ENCODE assay signal across 8 cellular contexts in the genomic region with DNA sequence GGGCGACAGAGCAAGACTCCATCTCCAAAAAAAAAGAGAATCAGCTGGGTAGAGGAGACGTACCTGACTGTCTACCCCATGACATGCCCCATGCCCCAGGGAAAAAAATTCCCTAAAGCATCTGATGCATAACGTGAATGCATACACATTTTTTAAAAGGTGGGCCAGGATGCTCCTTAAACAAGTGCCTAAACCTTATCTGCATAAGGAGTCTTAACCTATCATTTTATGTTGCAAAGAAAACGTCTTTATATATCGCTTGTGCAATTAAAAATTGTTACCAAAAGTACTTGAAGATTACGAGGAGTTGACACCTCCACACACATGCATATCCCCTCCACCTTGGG.
DNase-seq lines count a peak whose midpoint lies in the region; ATAC-seq, FAIRE-seq and TF ChIP-seq lines count a peak whose summit lies in the region.
"Not testable (repeated sequence)": the region's sequence is repeated elsewhere in the genome, so short reads cannot be mapped to it uniquely, and the experiment has no call there.

No MANE protein-coding gene starts in this region.

- POLR2A ChIA-PET in activated CD4-positive, alpha-beta memory T cell treated with anti-CD3 and anti-CD28 coated beads for 36 hours (lab: Charles Lee) = not testable (repeated sequence)

- peaks cover 30% of the 10 kb centered on the region for H3K4me1 Mint-ChIP-seq in activated CD4-positive, alpha-beta memory T cell treated with anti-CD3 and anti-CD28 coated beads for 36 hours (ENCODE audit: low read depth)
- peaks cover 20% of the 10 kb centered on the region for H3K4me1 Mint-ChIP-seq in endothelial cell (ENCODE audit: unreplicated experiment)

- H3K4me1 ChIP-seq in DOHH2 (ENCODE audit: control insufficient read depth, low read length) = peaks cover 48% of the 10 kb centered on the region
- H3K4me1 ChIP-seq in gastrocnemius medialis = peaks cover 42 to 44% of the 10 kb centered on the region in 2 donors

- peaks cover 11% of the 10 kb centered on the region; the same call in 1 of the 2 replicates for H4K20me1 ChIP-seq in DOHH2 (ENCODE audit: control insufficient read depth, insufficient read depth, low read depth, low read length)

- intact Hi-C loops in activated CD4-positive, alpha-beta memory T cell treated with anti-CD3 and anti-CD28 coated beads for 36 hours (cut with micrococcal nuclease) = loop anchor here (10.0 kb wide), 2 partner anchors 51 to 691 kb away; no protein-coding TSS in a partner anchor
- intact Hi-C loops in gastrocnemius medialis (cut with DNase I; ENCODE audit: low total_unique reads) = not testable (repeated sequence)

- H3K9me3 Mint-ChIP-seq in activated CD4-positive, alpha-beta memory T cell treated with anti-CD3 and anti-CD28 coated beads for 36 hours; activated naive CD4-positive, alpha-beta T cell treated with anti-CD3 and anti-CD28 coated beads, Interleukin-2, amount 50 U/mL, for 72 hours; endothelial cell (ENCODE audit: unreplicated experiment): not testable (repeated sequence)

- CTCF ChIA-PET in activated CD4-positive, alpha-beta memory T cell treated with anti-CD3 and anti-CD28 coated beads for 36 hours (lab: Charles Lee) = not testable (repeated sequence)

- H3K27ac ChIP-seq in 22Rv1 (peak overlapping the region; percentile 95), DOHH2 (ENCODE audit: low read depth, low read length) (peak overlapping the region; percentile 18; the same call in 1 of the 2 replicates), gastrocnemius medialis (peak overlapping the region; percentile 93 to 100 (median 96))

- not testable (repeated sequence) for H3K4me3 Mint-ChIP-seq in activated CD4-positive, alpha-beta memory T cell treated with anti-CD3 and anti-CD28 coated beads for 36 hours
- peak overlapping the region; percentile 68 for H3K4me3 Mint-ChIP-seq in endothelial cell (ENCODE audit: unreplicated experiment)

- in situ Hi-C loops in gastrocnemius medialis (cut with MboI; ENCODE audit: low sequenced_read_pairs in 4 of 4) = not testable (repeated sequence)

- H3K9me3 ChIP-seq in DOHH2 (ENCODE audit: control insufficient read depth, insufficient read depth, low read length); gastrocnemius medialis: not testable (repeated sequence)

- ATAC-seq in activated naive CD4-positive, alpha-beta T cell treated with anti-CD3 and anti-CD28 coated beads, Interleukin-2, amount 50 U/mL, for 72 hours; gastrocnemius medialis: not testable (repeated sequence)

- not testable (repeated sequence) for TF ChIP-seq POLR2A in gastrocnemius medialis (IDR thresholded peaks at IDR 0.05)

- peaks cover 23% of the 10 kb centered on the region for H3K36me3 ChIP-seq in DOHH2 (ENCODE audit: control insufficient read depth, low read length)
- H3K36me3 ChIP-seq in gastrocnemius medialis = not testable (repeated sequence)

- peak; percentile 4 for DNase-seq in RCC 7860 (ENCODE audit: low spot score)
- DNase-seq in activated CD4-positive, alpha-beta memory T cell treated with anti-CD3 and anti-CD28 coated beads for 36 hours; endothelial cell (ENCODE audit: low spot score); gastrocnemius medialis: not testable (repeated sequence)
- DNase-seq in activated naive CD4-positive, alpha-beta T cell treated with anti-CD3 and anti-CD28 coated beads, Interleukin-2, amount 50 U/mL, for 72 hours (ENCODE audit: low spot score in 2 of 2) = peak in 1 of 2 donors; percentile 3
- peak; percentile 7 for DNase-seq in mucosa of gallbladder (ENCODE audit: low spot score)

- H3K27me3 ChIP-seq in DOHH2 (ENCODE audit: control insufficient read depth, low read length); gastrocnemius medialis: not testable (repeated sequence)

- not testable (repeated sequence) for H3K9me2 ChIP-seq in DOHH2 (replicated peaks; ENCODE audit: control insufficient read depth, low read length)

- H3K27me3 Mint-ChIP-seq in activated CD4-positive, alpha-beta memory T cell treated with anti-CD3 and anti-CD28 coated beads for 36 hours; endothelial cell (ENCODE audit: unreplicated experiment): not testable (repeated sequence)

- not testable (repeated sequence) for H3K4me3 ChIP-seq in DOHH2 (ENCODE audit: low read length); gastrocnemius medialis

- not testable (repeated sequence) for FAIRE-seq in RCC 7860 (lab: Jason Lieb, UNC)

- not testable (repeated sequence) for H3K4me2 ChIP-seq in DOHH2 (ENCODE audit: low read length)

- TF ChIP-seq CTCF in 22Rv1 (IDR thresholded peaks at IDR 0.05); DOHH2 (IDR thresholded peaks at IDR 0.05; ENCODE audit: low read depth, low read length, poor library complexity, severe bottlenecking); endothelial cell (IDR thresholded peaks at IDR 0.05; ENCODE audit: unreplicated experiment); gastrocnemius medialis (IDR thresholded peaks at IDR 0.05 in 4 of 5, conservative IDR thresholded peaks at IDR 0.05 in 1 of 5): not testable (repeated sequence)

- peak overlapping the region; percentile 90 for H3K27ac Mint-ChIP-seq in activated CD4-positive, alpha-beta memory T cell treated with anti-CD3 and anti-CD28 coated beads for 36 hours
- H3K27ac Mint-ChIP-seq in activated naive CD4-positive, alpha-beta T cell treated with anti-CD3 and anti-CD28 coated beads, Interleukin-2, amount 50 U/mL, for 72 hours = peak overlapping the region; percentile 94 to 96
- not testable (repeated sequence) for H3K27ac Mint-ChIP-seq in endothelial cell (ENCODE audit: unreplicated experiment)

- H3F3A ChIP-seq in DOHH2 (ENCODE audit: control insufficient read depth, insufficient read depth) = peaks cover 18% of the 10 kb centered on the region

- H3K36me3 Mint-ChIP-seq in activated CD4-positive, alpha-beta memory T cell treated with anti-CD3 and anti-CD28 coated beads for 36 hours = peaks cover 21% of the 10 kb centered on the region
- H3K36me3 Mint-ChIP-seq in activated naive CD4-positive, alpha-beta T cell treated with anti-CD3 and anti-CD28 coated beads, Interleukin-2, amount 50 U/mL, for 72 hours = peaks cover 8 to 24% of the 10 kb centered on the region in 2 donors
- not testable (repeated sequence) for H3K36me3 Mint-ChIP-seq in endothelial cell (ENCODE audit: low read depth, unreplicated experiment)

- H3K79me2 ChIP-seq in DOHH2 (ENCODE audit: control insufficient read depth, low read length) = peaks cover 76% of the 10 kb centered on the region

Comparison
In these comparisons a context has a peak if more than half of its experiments do, and no peak if none do; other contexts are left out.
1. H3K27ac ChIP-seq: peak in every context shown above with its lines; median percentile 96 in gastrocnemius medialis; 95 in 22Rv1; 18 in DOHH2.